21 cellular contexts compared by ENCODE assay signal in genomic region chr15:40792394-40792793, GRCh38. TPM values are rescaled to one million over a fixed set of nuclear protein-coding genes. Genes with fewer than 3 reads are reported as not detected.
"Had no signal": no experiment of that assay in that cellular context is flagged by ENCODE, and none has a peak within 500 bp of the region (broad histone marks: within the 10 kb centered on the region; RNA-seq: fewer than 3 reads in every experiment).

No MANE protein-coding gene starts in this region.

- H3K36me3 ChIP-seq: thoracic aorta had no signal

- H3K9me3 Mint-ChIP-seq: activated CD4-positive, alpha-beta T cell treated with anti-CD3 and anti-CD28 coated beads, Interleukin-2, amount 10 ng/mL, durations not matched to agents 7 days and 5 days; activated naive CD8-positive, alpha-beta T cell treated with anti-CD3 and anti-CD28 coated beads, Interleukin-2, amount 50 U/mL, for 24 hours; effector memory CD8-positive, alpha-beta T cell; nephron progenitor cell; stimulated activated naive CD8-positive, alpha-beta T cell treated with anti-CD3 and anti-CD28 coated beads, Interleukin-15, Interleukin-2, amounts not matched to agents 100 ng/mL and 50 ng/mL, for 24 hours had no signal

- ATAC-seq: activated naive CD8-positive, alpha-beta T cell treated with anti-CD3 and anti-CD28 coated beads, Interleukin-2, amount 50 U/mL, for 24 hours; effector memory CD8-positive, alpha-beta T cell had no signal

- H3K27ac ChIP-seq: sigmoid colon, spleen, thoracic aorta had no signal

- FAIRE-seq: bronchial epithelial cell had no signal

- H3K4me3 ChIP-seq: sigmoid colon, spleen, thoracic aorta had no signal

- H3K9me3 ChIP-seq: sigmoid colon, spleen, thoracic aorta had no signal

- H3K27ac Mint-ChIP-seq: activated CD4-positive, alpha-beta T cell treated with anti-CD3 and anti-CD28 coated beads, Interleukin-2, amount 10 ng/mL, durations not matched to agents 7 days and 5 days; activated naive CD8-positive, alpha-beta T cell treated with anti-CD3 and anti-CD28 coated beads, Interleukin-2, amount 50 U/mL, for 24 hours; stimulated activated naive CD8-positive, alpha-beta T cell treated with anti-CD3 and anti-CD28 coated beads, Interleukin-15, Interleukin-2, amounts not matched to agents 100 ng/mL and 50 ng/mL, for 24 hours had no signal

- H3K4me3 Mint-ChIP-seq: activated CD4-positive, alpha-beta T cell treated with anti-CD3 and anti-CD28 coated beads, Interleukin-2, amount 10 ng/mL, durations not matched to agents 7 days and 5 days; activated naive CD8-positive, alpha-beta T cell treated with anti-CD3 and anti-CD28 coated beads, Interleukin-2, amount 50 U/mL, for 24 hours; effector memory CD8-positive, alpha-beta T cell; nephron progenitor cell; stimulated activated naive CD8-positive, alpha-beta T cell treated with anti-CD3 and anti-CD28 coated beads, Interleukin-15, Interleukin-2, amounts not matched to agents 100 ng/mL and 50 ng/mL, for 24 hours had no signal

- H3K27me3 ChIP-seq: sigmoid colon, spleen had no signal

- H3K27me3 Mint-ChIP-seq: activated CD4-positive, alpha-beta T cell treated with anti-CD3 and anti-CD28 coated beads, Interleukin-2, amount 10 ng/mL, durations not matched to agents 7 days and 5 days; activated naive CD8-positive, alpha-beta T cell treated with anti-CD3 and anti-CD28 coated beads, Interleukin-2, amount 50 U/mL, for 24 hours; effector memory CD8-positive, alpha-beta T cell; stimulated activated naive CD8-positive, alpha-beta T cell treated with anti-CD3 and anti-CD28 coated beads, Interleukin-15, Interleukin-2, amounts not matched to agents 100 ng/mL and 50 ng/mL, for 24 hours had no signal

- DNase-seq: activated CD4-positive, alpha-beta T cell treated with anti-CD3 and anti-CD28 coated beads, Interleukin-2, amount 10 ng/mL, durations not matched to agents 7 days and 5 days; activated CD8-positive, alpha-beta memory T cell treated with anti-CD3 and anti-CD28 coated beads for 24 hours; activated naive CD4-positive, alpha-beta T cell; activated naive CD8-positive, alpha-beta T cell treated with anti-CD3 and anti-CD28 coated beads, Interleukin-2, amount 50 U/mL, for 24 hours; dermis blood vessel endothelial cell; effector memory CD8-positive, alpha-beta T cell; foreskin melanocyte; kidney glomerular epithelial cell; nephron progenitor cell; sigmoid colon; spleen had no signal

RNA-seq across cellular contexts. Expression of gene PPP1R14D, which starts 36.1 kb away (rescaled TPM):
- total RNA-seq: activated CD4-positive, alpha-beta T cell treated with anti-CD3 and anti-CD28 coated beads, Interleukin-2, amount 10 ng/mL, durations not matched to agents 7 days and 5 days; aorta; bronchial epithelial cell; cerebellum; dermis blood vessel endothelial cell; fibroblast of lung; liver; mesenteric fat pad; omental fat pad; sigmoid colon; spleen; thoracic aorta; urinary bladder had no signal
- polyA plus RNA-seq: fibroblast of lung, liver, urinary bladder had no signal
